8 cellular contexts compared by ENCODE assay signal in genomic region chr10:124231188-124232135, GRCh38.
A peak's percentile ranks its signal among the peaks of the same experiment; 100 is the strongest.
DNase-seq lines count a peak whose midpoint lies in the region; FAIRE-seq and TF ChIP-seq lines count a peak whose summit lies in the region.

No MANE protein-coding gene starts in this region.

- peaks cover 36% of the 10 kb centered on the region for H3K9me3 ChIP-seq in OCI-LY7 (ENCODE audit: low read length)

- H3K27ac ChIP-seq in OCI-LY7 (ENCODE audit: low read depth, low read length, poor library complexity, severe bottlenecking) = no peak overlapping the region

- no peaks in the 10 kb centered on the region for H3K36me3 ChIP-seq in OCI-LY7 (ENCODE audit: insufficient read depth, low read length)

- TF ChIP-seq CTCF in OCI-LY7 (conservative IDR thresholded peaks at IDR 0.05; ENCODE audit: low read length) = no peak

- POLR2A ChIA-PET in OCI-LY7 (lab: Charles Lee) = interaction anchor here (0.8 kb wide), 1 partner anchor 13 kb away, joined by 3 read pairs; no protein-coding TSS in a partner anchor

- BruUV-seq in OCI-LY7 (replicated peaks; lab: Mats Ljungman, UMichigan) = no TSS peak

- intact Hi-C loops in OCI-LY7 (cut with micrococcal nuclease; ENCODE audit: unreplicated experiment) = no loop called here

- H2AFZ ChIP-seq in OCI-LY7 (ENCODE audit: low read length) = no peak overlapping the region

- H3K9me2 ChIP-seq in OCI-LY7 (ENCODE audit: insufficient read depth, low read length) = no peaks in the 10 kb centered on the region

- no peaks in the 10 kb centered on the region for H3K79me2 ChIP-seq in OCI-LY7 (ENCODE audit: insufficient read depth, low read depth, low read length)

- no peak overlapping the region for H3K4me2 ChIP-seq in OCI-LY7 (ENCODE audit: low read length)

- CTCF ChIA-PET in OCI-LY7 (lab: Charles Lee; ENCODE audit: unreplicated experiment) = no interaction called here

- DNase-seq in activated CD8-positive, alpha-beta memory T cell treated with anti-CD3 and anti-CD28 coated beads for 24 hours = peak; percentile 57
- DNase-seq in activated CD8-positive, alpha-beta memory T cell treated with anti-CD3 and anti-CD28 coated beads, Interleukin-2, amount 50 U/mL, for 4 hours = no peak
- peak; percentile 65 for DNase-seq in OCI-LY7 (ENCODE audit: low spot score)
- DNase-seq in activated naive CD8-positive, alpha-beta T cell treated with anti-CD3 and anti-CD28 coated beads, Interleukin-2, amount 50 U/mL, for 16 hours (ENCODE audit: low read depth, low spot score) = peak; percentile 11
- DNase-seq in stimulated activated naive CD4-positive, alpha-beta T cell treated with Interleukin-2 at 50 U/mL for 16 hours (lab: John Stamatoyannopoulos, UW) = peak; percentile 38
- DNase-seq in RCC 7860 (ENCODE audit: low spot score) = no peak
- no peak for DNase-seq in NCI-H1048 (lab: John Stamatoyannopoulos, UW)
- DNase-seq in HTR-8/SVneo (ENCODE audit: insufficient read length, low spot score) = no peak

- FAIRE-seq in RCC 7860 (lab: Jason Lieb, UNC) = no peak
- FAIRE-seq in HTR-8/SVneo (lab: Jason Lieb, UNC) = no peak

- H3K4me1 ChIP-seq in OCI-LY7 (ENCODE audit: insufficient read depth, low read length, poor library complexity, severe bottlenecking) = no peaks in the 10 kb centered on the region

- no peaks in the 10 kb centered on the region for H4K20me1 ChIP-seq in OCI-LY7 (ENCODE audit: insufficient read depth, low read length)

- H3K4me3 ChIP-seq in OCI-LY7 (ENCODE audit: low read depth, low read length, poor library complexity, severe bottlenecking) = no peak overlapping the region

Comparison
In these comparisons a context has a peak if more than half of its experiments do, and no peak if none do; other contexts are left out.
1. DNase-seq: peak in activated CD8-positive, alpha-beta memory T cell treated with anti-CD3 and anti-CD28 coated beads for 24 hours (single experiment), OCI-LY7 (single experiment), activated naive CD8-positive, alpha-beta T cell treated with anti-CD3 and anti-CD28 coated beads, Interleukin-2, amount 50 U/mL, for 16 hours (single experiment) and stimulated activated naive CD4-positive, alpha-beta T cell treated with Interleukin-2 at 50 U/mL for 16 hours (single experiment); none in activated CD8-positive, alpha-beta memory T cell treated with anti-CD3 and anti-CD28 coated beads, Interleukin-2, amount 50 U/mL, for 4 hours (single experiment), RCC 7860 (single experiment), NCI-H1048 (single experiment) and HTR-8/SVneo (single experiment).